In the genomic region with DNA sequence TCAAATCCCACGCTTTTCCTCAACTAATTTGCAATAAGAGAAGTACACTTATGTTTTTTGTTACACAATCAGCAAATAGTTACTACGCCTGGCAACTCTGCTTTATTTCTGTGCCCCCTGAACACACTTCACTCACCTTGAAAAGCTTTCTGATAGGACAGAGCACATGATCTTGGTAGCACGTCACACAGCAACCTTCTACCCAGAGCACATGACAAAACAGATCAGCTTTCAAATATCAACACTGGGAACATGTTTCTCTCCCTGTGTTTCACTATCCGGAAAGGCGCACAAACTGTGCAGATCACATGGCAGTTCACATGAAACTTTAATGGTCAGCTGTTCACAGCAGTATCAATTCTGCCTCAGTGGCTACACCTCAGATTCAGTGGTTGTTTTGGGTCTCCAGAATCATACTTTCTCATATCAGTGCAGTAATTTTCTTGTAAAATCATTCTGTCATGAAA, we compare ENCODE assay signal across 10 cellular contexts. TPM values are rescaled to one million over a fixed set of nuclear protein-coding genes. Genes with fewer than 3 reads are reported as not detected.
DNase-seq lines count a peak whose midpoint lies in the region; ATAC-seq and TF ChIP-seq lines count a peak whose summit lies in the region.
"Had no signal": no experiment of that assay in that cellular context is flagged by ENCODE, and none has a peak within 500 bp of the region (broad histone marks: within the 10 kb centered on the region; RNA-seq: fewer than 3 reads in every experiment).

No MANE protein-coding gene starts in this region.

- peak overlapping the region; percentile 73 for H3K4me3 ChIP-seq in cardiac muscle cell

- peak; percentile 30 for DNase-seq in NCI-H2171 treated with DMSO at 0.1 percent for 48 hours (lab: John Stamatoyannopoulos, UW)
- DNase-seq in NCI-H2171 (lab: John Stamatoyannopoulos, UW): no peak
- no peak for DNase-seq in T-helper 17 cell
- DNase-seq in cardiac muscle cell (ENCODE audit: low read depth in 1 of 2, low spot score in 1 of 2): peak; percentile 43 to 49
- DNase-seq in stimulated activated naive CD8-positive, alpha-beta T cell treated with anti-CD3 and anti-CD28 coated beads, Interleukin-15, amount 100 ng/mL, for 72 hours: no peak
- DNase-seq in NCI-H1436 (lab: John Stamatoyannopoulos, UW): no peak

- peaks cover 4% of the 10 kb centered on the region for H3K36me3 Mint-ChIP-seq in T-helper 17 cell (ENCODE audit: low read depth)

- H3K9me3 ChIP-seq in T-helper 17 cell (ENCODE audit: control insufficient read depth, low read length, poor library complexity, severe bottlenecking): no peaks in the 10 kb centered on the region
- no peaks in the 10 kb centered on the region for H3K9me3 ChIP-seq in cardiac muscle cell (ENCODE audit: low read depth)

- peaks cover 52% of the 10 kb centered on the region for H3K4me1 ChIP-seq in cardiac muscle cell (ENCODE audit: low read depth)

- peak overlapping the region; percentile 98 for H3K4me3 Mint-ChIP-seq in T-helper 17 cell
- H3K4me3 Mint-ChIP-seq in stimulated activated naive CD8-positive, alpha-beta T cell treated with anti-CD3 and anti-CD28 coated beads, Interleukin-15, amount 100 ng/mL, for 72 hours: peak overlapping the region; percentile 91 to 98

- H3K27me3 Mint-ChIP-seq in T-helper 17 cell: peaks cover 15% of the 10 kb centered on the region
- no peaks in the 10 kb centered on the region for H3K27me3 Mint-ChIP-seq in stimulated activated naive CD8-positive, alpha-beta T cell treated with anti-CD3 and anti-CD28 coated beads, Interleukin-15, amount 100 ng/mL, for 72 hours

- peaks cover 33% of the 10 kb centered on the region for H3K4me1 Mint-ChIP-seq in T-helper 17 cell
- peaks cover 60% of the 10 kb centered on the region for H3K4me1 Mint-ChIP-seq in stimulated activated naive CD8-positive, alpha-beta T cell treated with anti-CD3 and anti-CD28 coated beads, Interleukin-15, amount 100 ng/mL, for 72 hours

- H3K9me3 Mint-ChIP-seq in stimulated activated naive CD8-positive, alpha-beta T cell treated with anti-CD3 and anti-CD28 coated beads, Interleukin-15, amount 100 ng/mL, for 72 hours: no peaks in the 10 kb centered on the region

- H3K27me3 ChIP-seq in cardiac muscle cell: no peaks in the 10 kb centered on the region

- H3K27ac ChIP-seq in cardiac muscle cell: peak overlapping the region; percentile 8

- H3K36me3 ChIP-seq in cardiac muscle cell: no peaks in the 10 kb centered on the region

- TF ChIP-seq CTCF in cardiac muscle cell (IDR thresholded peaks at IDR 0.05; ENCODE audit: low read depth, low read length): no peak

- ATAC-seq in T-helper 17 cell (no peak), GM21390 (IDR thresholded peaks at IDR 0.05; ENCODE audit: unreplicated experiment) (no peak), HG03108 (IDR thresholded peaks at IDR 0.05; ENCODE audit: unreplicated experiment) (no peak)
- ATAC-seq in stimulated activated naive CD8-positive, alpha-beta T cell treated with anti-CD3 and anti-CD28 coated beads, Interleukin-15, amount 100 ng/mL, for 72 hours: no peak

- H3K27ac Mint-ChIP-seq in T-helper 17 cell: no peak overlapping the region
- no peak overlapping the region for H3K27ac Mint-ChIP-seq in stimulated activated naive CD8-positive, alpha-beta T cell treated with anti-CD3 and anti-CD28 coated beads, Interleukin-15, amount 100 ng/mL, for 72 hours

RNA-seq across cellular contexts. Expression of gene SLC19A2, which starts 2.2 kb away (rescaled TPM):
- 1 to 10 TPM; 2.5 to 2.9 TPM for total RNA-seq in T-helper 17 cell
- total RNA-seq in cardiac muscle cell: 16.2 and 18.6 TPM in 2 replicates
- 8.8 and 19.4 TPM in 2 replicates for polyA plus RNA-seq in cardiac muscle cell

RNA-seq across cellular contexts. Expression of gene CCDC181, which starts 56.3 kb away (rescaled TPM):
- total RNA-seq in T-helper 17 cell (not detected), cardiac muscle cell (3.6 and 5.9 TPM in 2 replicates)
- 5.1 and 6.5 TPM in 2 replicates for polyA plus RNA-seq in cardiac muscle cell
- total RNA-seq: T-helper 1 cell treated with Interleukin-12 subunit alpha and Interleukin-12 subunit beta and Interleukin-4 antibody, amounts not matched to agents 30 ng/mL and 1 ng/mL, for 36 hours had no signal
- polyA plus RNA-seq: BJ had no signal

Comparison
In these comparisons a context has a peak if more than half of its experiments do, and no peak if none do; other contexts are left out.
1. DNase-seq: peak in NCI-H2171 treated with DMSO at 0.1 percent for 48 hours (single experiment) and cardiac muscle cell (2 of 2); none in NCI-H2171 (single experiment), T-helper 17 cell (0 of 3), stimulated activated naive CD8-positive, alpha-beta T cell treated with anti-CD3 and anti-CD28 coated beads, Interleukin-15, amount 100 ng/mL, for 72 hours (0 of 2) and NCI-H1436 (single experiment).